ENCODE assay signal across 27 cellular contexts in the genomic region with DNA sequence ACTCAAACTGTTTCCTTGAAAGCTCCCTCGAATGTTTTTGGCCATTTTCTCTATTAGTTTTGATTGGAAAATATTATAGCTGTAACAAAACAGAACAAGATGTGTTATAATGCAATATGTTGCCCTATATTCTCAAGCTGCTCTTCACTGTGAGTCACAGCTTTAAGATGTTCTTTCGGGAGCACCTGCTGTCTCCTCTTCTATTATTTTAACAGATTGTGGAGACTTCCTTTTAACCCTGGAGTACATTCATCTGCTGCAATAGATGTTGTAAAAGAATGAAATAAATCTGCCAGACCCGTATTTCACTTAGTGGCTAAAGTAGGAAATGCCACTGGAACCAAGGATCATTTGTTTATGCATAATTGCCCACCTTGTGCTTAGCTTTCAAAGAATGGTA. TPM values are rescaled to one million over a fixed set of nuclear protein-coding genes. Genes with fewer than 3 reads are reported as not detected.
"Had no signal": no experiment of that assay in that cellular context is flagged by ENCODE, and none has a peak within 500 bp of the region (broad histone marks: within the 10 kb centered on the region; RNA-seq: fewer than 3 reads in every experiment).

No MANE protein-coding gene starts in this region.

- H3K27me3 Mint-ChIP-seq: activated CD4-positive, alpha-beta memory T cell treated with anti-CD3 and anti-CD28 coated beads, Interleukin-2, amount 10 ng/mL, durations not matched to agents 7 days and 5 days; activated naive CD4-positive, alpha-beta T cell treated with anti-CD3 and anti-CD28 coated beads, Interleukin-2, amount 10 ng/mL, durations not matched to agents 7 days and 5 days; dendritic cell treated with granulocyte-macrophage colony-stimulating factor and Interleukin-4, amounts not matched to agents 40 ng/mL and 50 ng/mL, for 4 days; naive thymus-derived CD8-positive, alpha-beta T cell; type B pancreatic cell had no signal

- DNase-seq: activated CD4-positive, alpha-beta memory T cell treated with anti-CD3 and anti-CD28 coated beads, Interleukin-2, amount 10 ng/mL, durations not matched to agents 7 days and 5 days; activated CD4-positive, alpha-beta T cell treated with anti-CD3 and anti-CD28 coated beads for 48 hours; activated effector memory CD4-positive, alpha-beta T cell treated with Interleukin-2 at 50 U/mL for 16 hours; activated naive CD4-positive, alpha-beta T cell treated with anti-CD3 and anti-CD28 coated beads, Interleukin-2, amount 10 ng/mL, durations not matched to agents 7 days and 5 days; effector CD8-positive, alpha-beta T cell; hippocampal formation; left ventricle myocardium inferior; naive thymus-derived CD8-positive, alpha-beta T cell; sigmoid colon; stimulated activated CD4-positive, alpha-beta T cell treated with anti-CD3 and anti-CD28 coated beads, Interleukin-2, amount 100 ng/mL, for 48 hours; stimulated activated CD8-positive, alpha-beta memory T cell treated with anti-CD3 and anti-CD28 coated beads, Interleukin-4, amount 100 ng/mL, for 48 hours; stimulated activated naive CD4-positive, alpha-beta T cell; SW 1271; T-helper 2 cell had no signal

- H3K9me3 ChIP-seq: left ventricle myocardium inferior, sigmoid colon, thoracic aorta, vagina had no signal

- H3K27ac Mint-ChIP-seq: activated CD4-positive, alpha-beta memory T cell treated with anti-CD3 and anti-CD28 coated beads, Interleukin-2, amount 10 ng/mL, durations not matched to agents 7 days and 5 days; activated naive CD4-positive, alpha-beta T cell treated with anti-CD3 and anti-CD28 coated beads, Interleukin-2, amount 10 ng/mL, durations not matched to agents 7 days and 5 days; dendritic cell treated with granulocyte-macrophage colony-stimulating factor and Interleukin-4, amounts not matched to agents 40 ng/mL and 50 ng/mL, for 4 days; mesothelial cell of epicardium; type B pancreatic cell had no signal

- ATAC-seq: esophagus mucosa; naive thymus-derived CD8-positive, alpha-beta T cell had no signal

- H3K27ac ChIP-seq: cardiac muscle cell, left ventricle myocardium inferior, sigmoid colon, thoracic aorta, vagina had no signal

- H3K4me3 ChIP-seq: cardiac muscle cell, left ventricle myocardium inferior, sigmoid colon, thoracic aorta, vagina had no signal

- H3K27me3 ChIP-seq: cardiac muscle cell, sigmoid colon, vagina had no signal

- H3K9me3 Mint-ChIP-seq: activated CD4-positive, alpha-beta memory T cell treated with anti-CD3 and anti-CD28 coated beads, Interleukin-2, amount 10 ng/mL, durations not matched to agents 7 days and 5 days; activated naive CD4-positive, alpha-beta T cell treated with anti-CD3 and anti-CD28 coated beads, Interleukin-2, amount 10 ng/mL, durations not matched to agents 7 days and 5 days; dendritic cell treated with granulocyte-macrophage colony-stimulating factor and Interleukin-4, amounts not matched to agents 40 ng/mL and 50 ng/mL, for 4 days; mesothelial cell of epicardium; naive thymus-derived CD8-positive, alpha-beta T cell; type B pancreatic cell had no signal

- H3K4me3 Mint-ChIP-seq: activated CD4-positive, alpha-beta memory T cell treated with anti-CD3 and anti-CD28 coated beads, Interleukin-2, amount 10 ng/mL, durations not matched to agents 7 days and 5 days; activated naive CD4-positive, alpha-beta T cell treated with anti-CD3 and anti-CD28 coated beads, Interleukin-2, amount 10 ng/mL, durations not matched to agents 7 days and 5 days; dendritic cell treated with granulocyte-macrophage colony-stimulating factor and Interleukin-4, amounts not matched to agents 40 ng/mL and 50 ng/mL, for 4 days; mesothelial cell of epicardium; naive thymus-derived CD8-positive, alpha-beta T cell; type B pancreatic cell had no signal

RNA-seq across cellular contexts. Expression of gene REELD1, which starts 27.8 kb away (rescaled TPM):
- total RNA-seq: activated CD4-positive, alpha-beta memory T cell treated with anti-CD3 and anti-CD28 coated beads, Interleukin-2, amount 10 ng/mL, durations not matched to agents 7 days and 5 days; astrocyte; cardiac muscle cell; chondrocyte; esophagus mucosa; frontal cortex; left ventricle myocardium inferior; lung microvascular endothelial cell; osteoblast; renal cortical epithelial cell had no signal
